ENCODE assay signal across 18 cellular contexts in the genomic region with DNA sequence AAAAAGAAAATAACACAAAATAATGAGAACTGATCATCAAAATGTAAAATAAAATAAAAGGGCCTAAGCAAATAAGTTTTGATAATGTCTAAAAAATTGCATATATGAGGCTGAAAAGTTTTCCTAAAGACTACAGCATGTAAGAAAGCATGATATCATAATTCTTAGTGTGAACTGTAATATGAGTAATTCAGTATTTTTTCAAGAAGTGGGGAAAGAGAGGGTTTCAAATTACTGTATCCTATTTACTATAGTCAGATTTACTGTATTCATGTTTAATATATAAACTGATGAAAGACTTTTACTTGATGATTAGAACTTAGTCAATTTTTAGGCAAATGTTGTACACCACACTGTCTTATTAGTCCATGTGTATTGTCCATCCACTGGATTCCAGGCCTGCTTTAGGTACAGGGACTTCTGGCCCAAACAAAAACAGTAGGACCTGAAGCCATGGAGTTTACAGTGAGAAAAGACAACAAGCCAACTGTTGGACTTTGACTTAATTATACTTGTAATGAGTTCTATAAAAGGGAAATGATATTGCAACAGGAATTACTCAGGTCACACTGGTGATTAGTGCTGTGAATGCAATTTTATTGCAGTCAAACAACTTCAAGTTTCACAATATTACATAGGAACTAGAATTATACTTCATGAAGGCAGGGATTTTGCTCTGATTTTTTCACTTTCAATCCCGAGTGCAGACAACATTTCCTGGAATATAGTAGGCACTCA.
"Had no signal": no experiment of that assay in that cellular context is flagged by ENCODE, and none has a peak within 500 bp of the region (broad histone marks: within the 10 kb centered on the region; RNA-seq: fewer than 3 reads in every experiment).

No MANE protein-coding gene starts in this region.

- ATAC-seq: activated CD4-positive, alpha-beta T cell treated with anti-CD3 and anti-CD28 coated beads for 36 hours; activated T-helper 17 cell treated with anti-CD3 and anti-CD28 coated beads, Interleukin-2, amount 50 U/mL, for 72 hours; body of pancreas; natural killer cell treated with Interleukin-12 subunit alpha and Interleukin-12 subunit beta and Interleukin-15 and Interleukin-18, amount 100 ng/mL, for 72 hours; stimulated activated memory B cell treated with anti-CD40 and anti-IgM and Interleukin-4, amounts not matched to agents 10 μg/mL and 1 μg/mL and 100 μg/mL, for 72 hours; upper lobe of right lung; WTC11 had no signal

- H3K9ac ChIP-seq: parathyroid adenoma had no signal

- H2AFZ ChIP-seq: parathyroid adenoma had no signal

- H3K36me3 ChIP-seq: sigmoid colon, spleen, upper lobe of right lung had no signal

- H3K4me3 ChIP-seq: body of pancreas, sigmoid colon, spleen, testis, upper lobe of right lung had no signal

- H3K4me1 ChIP-seq: body of pancreas, parathyroid adenoma, sigmoid colon, spleen, testis, upper lobe of right lung had no signal

- H3K27ac ChIP-seq: body of pancreas, parathyroid adenoma, sigmoid colon, spleen, testis, upper lobe of right lung had no signal

- H3K9me3 ChIP-seq: body of pancreas, sigmoid colon, testis, upper lobe of right lung had no signal

- DNase-seq: activated CD4-positive, alpha-beta memory T cell treated with anti-CD3 and anti-CD28 coated beads for 36 hours; activated CD4-positive, alpha-beta T cell treated with anti-CD3 and anti-CD28 coated beads for 36 hours; activated naive CD4-positive, alpha-beta T cell; activated naive CD8-positive, alpha-beta T cell treated with anti-CD3 and anti-CD28 coated beads, Interleukin-2, amount 10 ng/mL, durations not matched to agents 7 days and 5 days; activated T-cell treated with anti-CD3 and anti-CD28 coated beads for 4 hours; body of pancreas; erythroblast; sigmoid colon; spleen; stimulated activated CD4-positive, alpha-beta T cell treated with anti-CD3 and anti-CD28 coated beads, Interleukin-4, amount 100 ng/mL, for 4 hours; T-helper 2 cell; testis; upper lobe of right lung had no signal

- H3K27me3 ChIP-seq: body of pancreas, sigmoid colon, spleen, testis, upper lobe of right lung had no signal
